ENCODE assay signal across 13 cellular contexts in genomic region chr5:45639038-45639437, GRCh38. TPM values are rescaled to one million over a fixed set of nuclear protein-coding genes. Genes with fewer than 3 reads are reported as not detected.
A peak's percentile ranks its signal among the peaks of the same experiment; 100 is the strongest.
DNase-seq lines count a peak whose midpoint lies in the region; ATAC-seq and TF ChIP-seq lines count a peak whose summit lies in the region.
"Had no signal": no experiment of that assay in that cellular context is flagged by ENCODE, and none has a peak within 500 bp of the region (broad histone marks: within the 10 kb centered on the region; RNA-seq: fewer than 3 reads in every experiment).

No MANE protein-coding gene starts in this region.

- no peaks in the 10 kb centered on the region for H3K9me3 ChIP-seq in heart right ventricle
- no peaks in the 10 kb centered on the region for H3K9me3 ChIP-seq in transverse colon

- H3K27me3 Mint-ChIP-seq in chondrocyte (ENCODE audit: low read depth): peaks cover 10% of the 10 kb centered on the region
- H3K27me3 Mint-ChIP-seq in type B pancreatic cell: peaks cover 24% of the 10 kb centered on the region
- H3K27me3 Mint-ChIP-seq: naive B cell had no signal

- H3K27ac ChIP-seq in heart right ventricle (no peak overlapping the region), transverse colon (no peak overlapping the region)
- H3K27ac ChIP-seq: coronary artery had no signal

- H3K36me3 ChIP-seq in heart right ventricle (no peaks in the 10 kb centered on the region), transverse colon (no peaks in the 10 kb centered on the region)

- H3K4me1 ChIP-seq in heart right ventricle: no peaks in the 10 kb centered on the region
- H3K4me1 ChIP-seq in transverse colon: no peaks in the 10 kb centered on the region

- 65 to 69% methylated on average over 3 of the region's 3 CpGs for WGBS in heart right ventricle, 2 donors
- WGBS in transverse colon (ENCODE audit: low coverage in 1 of 2), 2 donors: 47 to 59% methylated on average over 3 of the region's 3 CpGs

- TF ChIP-seq EP300 in transverse colon (IDR thresholded peaks at IDR 0.05; ENCODE audit: low read depth): no peak

- TF ChIP-seq CTCF in heart right ventricle (IDR thresholded peaks at IDR 0.05) (peak in 6 of 9 donors; percentile 16 to 40 (median 34)), chondrocyte (IDR thresholded peaks at IDR 0.05) (peak; percentile 61), type B pancreatic cell (conservative IDR thresholded peaks at IDR 0.05) (peak; percentile 68), transverse colon (IDR thresholded peaks at IDR 0.05) (peak in 1 of 5 experiments; percentile 7)

- ATAC-seq in heart right ventricle (no peak), Right ventricle myocardium superior (ENCODE audit: poor library complexity) (no peak)

- no peaks in the 10 kb centered on the region for H3K36me3 Mint-ChIP-seq in chondrocyte (ENCODE audit: low read depth)
- no peaks in the 10 kb centered on the region for H3K36me3 Mint-ChIP-seq in type B pancreatic cell
- H3K36me3 Mint-ChIP-seq: naive B cell had no signal

- no peak for DNase-seq in heart right ventricle
- no peak for DNase-seq in Right ventricle myocardium superior
- DNase-seq in NCI-H1694 (lab: John Stamatoyannopoulos, UW): peak; percentile 38
- no peak for DNase-seq in chondrocyte (ENCODE audit: low spot score)
- DNase-seq in type B pancreatic cell (ENCODE audit: extremely low spot score, unreplicated experiment): no peak
- DNase-seq in transverse colon: no peak
- DNase-seq in NCI-H2227 treated with DMSO at 0.1 percent for 48 hours (lab: John Stamatoyannopoulos, UW): no peak
- DNase-seq in NCI-H2196 treated with DMSO at 0.1 percent for 48 hours (lab: John Stamatoyannopoulos, UW; ENCODE audit: unreplicated experiment): no peak
- DNase-seq: hypothalamus, naive B cell, NCI-H1417 treated with DMSO at 0.1 percent for 48 hours had no signal

- no peak overlapping the region for H3K27ac Mint-ChIP-seq in chondrocyte (ENCODE audit: unreplicated experiment)
- H3K27ac Mint-ChIP-seq in type B pancreatic cell: no peak overlapping the region
- H3K27ac Mint-ChIP-seq: naive B cell had no signal

- intact Hi-C loops in heart right ventricle (cut with DNase I): loop anchor here in 1 of 10 donors (10.0 kb wide), 1 partner anchor 104 kb away; no protein-coding TSS in a partner anchor
- intact Hi-C loops in Right ventricle myocardium superior (cut with DNase I): no loop called here
- intact Hi-C loops in transverse colon (cut with DNase I; ENCODE audit: low total_unique reads): no loop called here

- TF ChIP-seq POLR2A in transverse colon (IDR thresholded peaks at IDR 0.05): no peak

- H3K27me3 ChIP-seq in heart right ventricle: no peaks in the 10 kb centered on the region
- H3K27me3 ChIP-seq in transverse colon: no peaks in the 10 kb centered on the region

- H3K4me3 Mint-ChIP-seq in chondrocyte (ENCODE audit: unreplicated experiment): no peak overlapping the region
- H3K4me3 Mint-ChIP-seq in type B pancreatic cell: no peak overlapping the region
- H3K4me3 Mint-ChIP-seq: naive B cell had no signal

- in situ Hi-C loops in transverse colon (cut with MboI; ENCODE audit: low pct_ligation_motif_present in 1 of 4, low pct_unique_long_range_greater_than_20kb in 1 of 4, low sequenced_read_pairs in 3 of 4): no loop called here

- H3K4me3 ChIP-seq in heart right ventricle: no peak overlapping the region
- no peak overlapping the region for H3K4me3 ChIP-seq in transverse colon
- H3K4me3 ChIP-seq: coronary artery had no signal

- H3K9me3 Mint-ChIP-seq in chondrocyte (ENCODE audit: low read depth) (no peaks in the 10 kb centered on the region), type B pancreatic cell (no peaks in the 10 kb centered on the region)

- H3K4me1 Mint-ChIP-seq in chondrocyte (ENCODE audit: low read depth): no peaks in the 10 kb centered on the region
- no peaks in the 10 kb centered on the region for H3K4me1 Mint-ChIP-seq in type B pancreatic cell (ENCODE audit: unreplicated experiment)
- H3K4me1 Mint-ChIP-seq: naive B cell had no signal

RNA-seq across cellular contexts. Expression of gene HCN1, which starts 57.1 kb away (rescaled TPM):
- total RNA-seq in heart right ventricle: under 1 TPM in 7 of 10 donors, not detected in 3; 0.05 to 0.12 (median 0.07) TPM
- polyA plus RNA-seq in heart right ventricle: under 1 TPM; 0.07 to 0.20 TPM
- total RNA-seq in Right ventricle myocardium superior: 0.05 TPM
- total RNA-seq in chondrocyte: not detected in 3 replicates
- 1.7 and 2.5 TPM in 2 replicates for total RNA-seq in type B pancreatic cell (ENCODE audit: low replicate concordance)
- total RNA-seq in transverse colon: under 1 TPM in 1 of 4 donors, not detected in 3; 0.16 TPM
- total RNA-seq: T-helper 2 cell treated with Interferon-gamma antibody and Interleukin-4, amounts not matched to agents 100 ng/mL and 5 ng/mL, for 36 hours had no signal
